ENCODE assay signal across 21 cellular contexts in genomic region chr5:152439791-152440190, GRCh38.
"Had no signal": no experiment of that assay in that cellular context is flagged by ENCODE, and none has a peak within 500 bp of the region (broad histone marks: within the 10 kb centered on the region; RNA-seq: fewer than 3 reads in every experiment).

No MANE protein-coding gene starts in this region.

- DNase-seq: activated B cell treated with CpG ODN at 0.5 μM for 24 hours; activated CD4-positive, alpha-beta T cell treated with anti-CD3 and anti-CD28 coated beads for 1 hour; activated CD4-positive, alpha-beta T cell treated with anti-CD3 and anti-CD28 coated beads, Interleukin-2, amount 10 ng/mL, durations not matched to agents 24 days and 14 days; activated CD4-positive, alpha-beta T cell treated with anti-CD3 and anti-CD28 coated beads, Interleukin-2, amount 50 U/mL, for 48 hours; activated CD8-positive, alpha-beta memory T cell treated with anti-CD3 and anti-CD28 coated beads, Interleukin-2, amount 10 ng/mL, durations not matched to agents 7 days and 5 days; activated effector memory CD4-positive, alpha-beta T cell treated with anti-CD3 and anti-CD28 coated beads, Interleukin-2, amount 50 U/mL, for 16 hours; activated naive CD4-positive, alpha-beta T cell treated with Interleukin-2 at 50 U/mL for 16 hours; activated naive CD8-positive, alpha-beta T cell treated with anti-CD3 and anti-CD28 coated beads, Interleukin-2, amount 50 U/mL, for 24 hours; activated T-cell treated with anti-CD3 and anti-CD28 coated beads, Interleukin-2, amount 50 U/mL, for 4 hours; amniotic stem cell; Karpas-422; NCI-H1105 treated with DMSO at 0.1 percent for 48 hours; NCI-H1436 treated with DMSO at 0.1 percent for 48 hours; NCI-H187; NCI-H2081; NCI-H524; Peyer's patch; SHP77 treated with DMSO at 0.1 percent for 48 hours; T-helper 17 cell; T-helper 9 cell had no signal

- H3K27ac ChIP-seq: Peyer's patch had no signal

- ATAC-seq: activated CD8-positive, alpha-beta memory T cell treated with anti-CD3 and anti-CD28 coated beads, Interleukin-2, amount 10 ng/mL, durations not matched to agents 7 days and 5 days; activated naive CD4-positive, alpha-beta T cell treated with anti-CD3 and anti-CD28 coated beads, Interleukin-2, amount 50 U/mL, for 72 hours; activated naive CD8-positive, alpha-beta T cell treated with anti-CD3 and anti-CD28 coated beads, Interleukin-2, amount 50 U/mL, for 24 hours; activated T-cell treated with anti-CD3 and anti-CD28 coated beads, Interleukin-2, amount 50 U/mL, for 4 hours; T-helper 17 cell had no signal
